10 cellular contexts compared by ENCODE assay signal in genomic region chr13:41546372-41547252, GRCh38.
DNase-seq lines count a peak whose midpoint lies in the region; ATAC-seq, FAIRE-seq and TF ChIP-seq lines count a peak whose summit lies in the region.
"Had no signal": no experiment of that assay in that cellular context is flagged by ENCODE, and none has a peak within 500 bp of the region (broad histone marks: within the 10 kb centered on the region; RNA-seq: fewer than 3 reads in every experiment).

No MANE protein-coding gene starts in this region.

- H4K91ac ChIP-seq in neuronal stem cell (ENCODE audit: low read depth, low read length, poor library complexity), result no peak overlapping the region

- H3K79me1 ChIP-seq in neuronal stem cell (ENCODE audit: low read depth, low read length), result no peaks in the 10 kb centered on the region

- CTCF ChIA-PET in OCI-LY7 (lab: Charles Lee; ENCODE audit: unreplicated experiment), result interaction anchor here (1.4 kb wide), 1 partner anchor 8 kb away, joined by 4 read pairs; no protein-coding TSS in a partner anchor

- peaks cover 11 to 30% of the 10 kb centered on the region in 2 donors for H3K4me1 ChIP-seq in neuronal stem cell (ENCODE audit: control insufficient read depth in 2 of 2, insufficient read depth in 1 of 2, low read depth in 1 of 2, low read length in 2 of 2)
- H3K4me1 ChIP-seq in OCI-LY7 (ENCODE audit: insufficient read depth, low read length, poor library complexity, severe bottlenecking), result peaks cover 3% of the 10 kb centered on the region
- H3K4me1 ChIP-seq: parathyroid adenoma had no signal

- peak overlapping the region; percentile 37 for H2AK5ac ChIP-seq in neuronal stem cell (ENCODE audit: low read depth, low read length)

- no peaks in the 10 kb centered on the region for H3K27me3 ChIP-seq in neuronal stem cell (ENCODE audit: control insufficient read depth in 3 of 3, insufficient read depth in 3 of 3, low read depth in 1 of 3, low read length in 3 of 3)

- H4K20me1 ChIP-seq in OCI-LY7 (ENCODE audit: insufficient read depth, low read length), result no peaks in the 10 kb centered on the region

- H3K9ac ChIP-seq in neuronal stem cell (ENCODE audit: low read depth, low read length, poor library complexity), result no peak overlapping the region
- H3K9ac ChIP-seq: parathyroid adenoma had no signal

- no peak overlapping the region for H3K4me3 Mint-ChIP-seq in glutamatergic neuron (ENCODE audit: unreplicated experiment)

- H3K9me3 ChIP-seq in neuronal stem cell (replicated peaks in 1 of 2; ENCODE audit: control insufficient read depth in 2 of 2, insufficient read depth in 1 of 2, low read depth in 1 of 2, low read length in 2 of 2), result peaks cover 3 to 12% of the 10 kb centered on the region in 2 donors
- no peaks in the 10 kb centered on the region for H3K9me3 ChIP-seq in OCI-LY7 (ENCODE audit: low read length)

- H3K18ac ChIP-seq in neuronal stem cell (ENCODE audit: low read length), result peak overlapping the region; percentile 79

- peaks cover 12% of the 10 kb centered on the region for H3K27me3 Mint-ChIP-seq in glutamatergic neuron (ENCODE audit: unreplicated experiment)

- H3K4ac ChIP-seq in neuronal stem cell (ENCODE audit: low read length), result no peak overlapping the region

- ATAC-seq in GM21717 (IDR thresholded peaks at IDR 0.05; ENCODE audit: unreplicated experiment) (no peak), GM21825 (IDR thresholded peaks at IDR 0.05; ENCODE audit: unreplicated experiment) (no peak)

- H3K36me3 ChIP-seq in neuronal stem cell (replicated peaks in 1 of 2; ENCODE audit: control insufficient read depth in 2 of 2, insufficient read depth in 2 of 2, low read length in 2 of 2) (no peaks in the 10 kb centered on the region), OCI-LY7 (ENCODE audit: insufficient read depth, low read length) (no peaks in the 10 kb centered on the region)

- H2BK5ac ChIP-seq in neuronal stem cell (ENCODE audit: low read length), result no peak overlapping the region

- no peak overlapping the region for H2BK12ac ChIP-seq in neuronal stem cell (ENCODE audit: low read length)

- peaks cover 16% of the 10 kb centered on the region for H3K36me3 Mint-ChIP-seq in glutamatergic neuron (ENCODE audit: unreplicated experiment)

- peak overlapping the region; percentile 2 for H3K14ac ChIP-seq in neuronal stem cell (ENCODE audit: low read length)

- TF ChIP-seq CTCF in choroid plexus epithelial cell (conservative IDR thresholded peaks at IDR 0.05; ENCODE audit: low read depth, low read length), result no peak
- TF ChIP-seq CTCF in glutamatergic neuron (IDR thresholded peaks at IDR 0.05; ENCODE audit: partially characterized antibody, unreplicated experiment), result no peak
- no peak for TF ChIP-seq CTCF in OCI-LY7 (conservative IDR thresholded peaks at IDR 0.05; ENCODE audit: low read length)

- intact Hi-C loops in OCI-LY7 (cut with micrococcal nuclease; ENCODE audit: unreplicated experiment), result no loop called here

- H3K9me2 ChIP-seq in OCI-LY7 (ENCODE audit: insufficient read depth, low read length), result no peaks in the 10 kb centered on the region

- peaks cover 15% of the 10 kb centered on the region for H3K9me3 Mint-ChIP-seq in glutamatergic neuron (ENCODE audit: unreplicated experiment)

- H2BK15ac ChIP-seq in neuronal stem cell (ENCODE audit: low read length), result peak overlapping the region; percentile 60

- H3K4me2 ChIP-seq in neuronal stem cell (ENCODE audit: insufficient read depth, low read length, poor library complexity, severe bottlenecking) (no peak overlapping the region), OCI-LY7 (ENCODE audit: low read length) (no peak overlapping the region)

- H3K23ac ChIP-seq in neuronal stem cell (ENCODE audit: low read depth, low read length, poor library complexity), result no peak overlapping the region

- BruUV-seq in OCI-LY7 (replicated peaks; lab: Mats Ljungman, UMichigan), result no TSS peak

- no peak overlapping the region for H3K27ac Mint-ChIP-seq in glutamatergic neuron (ENCODE audit: unreplicated experiment)

- FAIRE-seq in HTR-8/SVneo (lab: Jason Lieb, UNC), result no peak

- WGBS in neuronal stem cell (ENCODE audit: extremely low coverage in 2 of 2, insufficient read length in 2 of 2, insufficient replicate concordance in 1 of 2), 2 donors, result no CpG with 5 or more reads among the region's 14 CpGs

- H3K27ac ChIP-seq in neuronal stem cell (replicated peaks; ENCODE audit: low read length) (no peak overlapping the region), OCI-LY7 (ENCODE audit: low read depth, low read length, poor library complexity, severe bottlenecking) (no peak overlapping the region)
- H3K27ac ChIP-seq: parathyroid adenoma, VCaP had no signal

- H2AFZ ChIP-seq in neuronal stem cell (ENCODE audit: low read length) (peak overlapping the region; percentile 88), OCI-LY7 (ENCODE audit: low read length) (no peak overlapping the region)
- H2AFZ ChIP-seq: parathyroid adenoma had no signal

- H3K4me3 ChIP-seq in choroid plexus epithelial cell (ENCODE audit: low read depth, low read length) (no peak overlapping the region), neuronal stem cell (ENCODE audit: low read length in 2 of 2) (no peak overlapping the region), OCI-LY7 (ENCODE audit: low read depth, low read length, poor library complexity, severe bottlenecking) (no peak overlapping the region)

- H3K79me2 ChIP-seq in OCI-LY7 (ENCODE audit: insufficient read depth, low read depth, low read length), result no peaks in the 10 kb centered on the region
- H3K79me2 ChIP-seq: parathyroid adenoma had no signal

- H4K8ac ChIP-seq in neuronal stem cell (ENCODE audit: low read depth, low read length), result no peak overlapping the region

- H3K4me1 Mint-ChIP-seq in glutamatergic neuron (ENCODE audit: low read depth, unreplicated experiment), result peaks cover 23% of the 10 kb centered on the region

- DNase-seq in AG08396 (ENCODE audit: low spot score) (peak; percentile 88), HTR-8/SVneo (ENCODE audit: insufficient read length, low spot score) (peak; percentile 33), choroid plexus epithelial cell (ENCODE audit: low read depth) (peak; percentile 71), neuronal stem cell (ENCODE audit: low spot score) (no peak), glutamatergic neuron (no peak), OCI-LY7 (ENCODE audit: low spot score) (no peak)

- POLR2A ChIA-PET in OCI-LY7 (lab: Charles Lee), result interaction anchor here (0.8 to 1.4 kb wide), 2 partner anchors 7 to 15 kb away, joined by 3 read pairs; no protein-coding TSS in a partner anchor

- H2BK120ac ChIP-seq in neuronal stem cell (ENCODE audit: low read depth, low read length), result no peak overlapping the region

Comparison
In these comparisons a context has a peak if more than half of its experiments do, and no peak if none do; other contexts are left out.
1. DNase-seq: peak in AG08396 (single experiment), HTR-8/SVneo (single experiment) and choroid plexus epithelial cell (single experiment); none in neuronal stem cell (single experiment), glutamatergic neuron (single experiment) and OCI-LY7 (single experiment).